ENCODE assay signal across 1 cellular context in genomic region chr7:102287465-102288146, GRCh38.
TF ChIP-seq lines count a peak whose summit lies in the region.

No MANE protein-coding gene starts in this region.

TF ChIP-seq in HEK293, 187 proteins besides CTCF, POLR2A, EP300 and RAD21 (continued from another document):
- no peak for TF ChIP-seq ZBTB10 (tag by site-specific recombination; IDR thresholded peaks at IDR 0.05)
- no peak for TF ChIP-seq ZNF830 (tag by site-specific recombination; IDR thresholded peaks at IDR 0.05; ENCODE audit: low read depth)
- TF ChIP-seq ZSCAN23 (tag by site-specific recombination; IDR thresholded peaks at IDR 0.05) = no peak
- TF ChIP-seq ZNF266 (tag by site-specific recombination; IDR thresholded peaks at IDR 0.05; ENCODE audit: low read depth) = no peak
- TF ChIP-seq ZNF433 (tag by site-specific recombination; IDR thresholded peaks at IDR 0.05; ENCODE audit: low read depth) = no peak
- no peak for TF ChIP-seq FEZF1 (tag by site-specific recombination; IDR thresholded peaks at IDR 0.05)
- TF ChIP-seq KLF17 (tag by site-specific recombination; IDR thresholded peaks at IDR 0.05) = peak; percentile 18; the same call in 1 of the 2 replicates
- TF ChIP-seq ZNF704 (tag by site-specific recombination; IDR thresholded peaks at IDR 0.05) = no peak
- no peak for TF ChIP-seq ZNF621 (tag by site-specific recombination; IDR thresholded peaks at IDR 0.05)
- TF ChIP-seq SP2 (tag by site-specific recombination; IDR thresholded peaks at IDR 0.05) = peak; percentile 51; the same call in 1 of the 2 replicates
- no peak for TF ChIP-seq SP7 (tag by site-specific recombination; IDR thresholded peaks at IDR 0.05)
- peak; percentile 99 for TF ChIP-seq ZBTB48 (tag by site-specific recombination; IDR thresholded peaks at IDR 0.05)
- TF ChIP-seq ELK4 (IDR thresholded peaks at IDR 0.05; ENCODE audit: borderline replicate concordance, low read depth, low read length) = no peak
- peak; percentile 61 for TF ChIP-seq PATZ1 (tag by site-specific recombination; IDR thresholded peaks at IDR 0.05)
- TF ChIP-seq GFI1B (tag by site-specific recombination; IDR thresholded peaks at IDR 0.05) = no peak
- no peak for TF ChIP-seq ZNF248 (tag by site-specific recombination; IDR thresholded peaks at IDR 0.05)
- peak; percentile 66; the same call in 1 of the 2 replicates for TF ChIP-seq ZBTB17 (tag by site-specific recombination; IDR thresholded peaks at IDR 0.05)
- no peak for TF ChIP-seq SCRT1 (tag by site-specific recombination; IDR thresholded peaks at IDR 0.05; ENCODE audit: borderline replicate concordance)
- no peak for TF ChIP-seq ZNF514 (tag by site-specific recombination; IDR thresholded peaks at IDR 0.05)
- no peak for TF ChIP-seq OSR2 (tag by site-specific recombination; IDR thresholded peaks at IDR 0.05)
- TF ChIP-seq TCF7L2 (IDR thresholded peaks at IDR 0.05; ENCODE audit: borderline replicate concordance, low read depth, low read length) = no peak
- no peak for TF ChIP-seq BCL11B (tag by site-specific recombination; IDR thresholded peaks at IDR 0.05; ENCODE audit: low read depth)
- TF ChIP-seq PRDM10 (tag by site-specific recombination; IDR thresholded peaks at IDR 0.05) = peak; percentile 78
- TF ChIP-seq ZBTB44 (tag by site-specific recombination; IDR thresholded peaks at IDR 0.05) = no peak
- TF ChIP-seq ZNF335 (tag by site-specific recombination; conservative IDR thresholded peaks at IDR 0.05) = peak; percentile 99
- 0 out of 2 replicates have a peak, but pooled peaks have one; percentile 3 for TF ChIP-seq ZBTB11 (tag by site-specific recombination; conservative IDR thresholded peaks at IDR 0.05; ENCODE audit: low read depth)
- TF ChIP-seq GLIS2 (tag by site-specific recombination; IDR thresholded peaks at IDR 0.05) = peak; percentile 64
- peak; percentile 80 for TF ChIP-seq GLIS1 (tag by site-specific recombination; IDR thresholded peaks at IDR 0.05)
- TF ChIP-seq ZNF121 (tag by site-specific recombination; IDR thresholded peaks at IDR 0.05) = no peak
- peak; percentile 90 for TF ChIP-seq ZBTB8A (tag by site-specific recombination; IDR thresholded peaks at IDR 0.05)
- peak; percentile 70; the same call in 1 of the 2 replicates for TF ChIP-seq KLF9 (tag by site-specific recombination; IDR thresholded peaks at IDR 0.05; ENCODE audit: low read depth)
- no peak for TF ChIP-seq ZNF510 (tag by site-specific recombination; IDR thresholded peaks at IDR 0.05; ENCODE audit: insufficient replicate concordance)
- TF ChIP-seq ZNF521 (tag by site-specific recombination; IDR thresholded peaks at IDR 0.05) = no peak
TF ChIP-seq in HEK293: peak in this region for 22.
